Comparison of ENCODE assay signal across 1 cellular context in the genomic region with DNA sequence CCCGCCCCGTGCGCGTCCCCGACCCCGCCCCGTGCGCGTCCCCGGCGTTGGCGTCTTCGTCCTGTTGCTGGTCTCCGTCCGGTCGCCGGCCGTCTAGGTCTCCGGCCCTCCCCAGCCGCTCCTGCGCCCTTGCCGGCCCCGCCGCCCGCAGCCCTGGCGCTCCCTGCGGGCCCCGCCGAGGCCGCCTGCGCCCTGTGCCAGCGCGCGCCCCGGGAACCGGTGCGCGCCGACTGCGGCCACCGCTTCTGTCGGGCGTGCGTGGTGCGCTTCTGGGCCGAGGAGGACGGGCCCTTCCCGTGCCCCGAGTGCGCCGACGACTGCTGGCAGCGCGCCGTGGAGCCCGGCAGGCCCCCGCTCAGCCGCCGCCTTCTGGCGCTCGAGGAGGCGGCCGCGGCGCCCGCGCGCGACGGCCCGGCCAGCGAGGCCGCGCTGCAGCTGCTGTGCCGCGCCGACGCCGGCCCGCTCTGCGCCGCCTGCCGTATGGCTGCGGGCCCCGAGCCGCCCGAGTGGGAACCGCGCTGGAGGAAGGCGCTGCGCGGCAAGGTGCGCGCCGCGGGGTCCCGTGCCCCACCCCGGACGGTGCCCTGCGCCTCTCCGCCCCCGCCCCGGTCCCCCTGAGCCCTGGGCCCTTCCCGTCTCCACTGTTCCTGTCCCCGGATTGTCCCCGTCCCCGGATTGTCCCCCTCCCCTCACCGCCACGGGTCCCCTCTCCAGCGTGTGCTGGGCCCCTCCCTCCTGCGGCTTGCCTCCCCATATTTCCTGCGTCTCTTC.
TF ChIP-seq lines count a peak whose summit lies in the region.

A gene (plus strand): TSS at position 47 of the 771 bp plus-strand sequence.

TF ChIP-seq in IMR-90, 13 proteins besides CTCF, POLR2A, EP300 and RAD21 (continued from another document):
- TF ChIP-seq, protein P1, sequence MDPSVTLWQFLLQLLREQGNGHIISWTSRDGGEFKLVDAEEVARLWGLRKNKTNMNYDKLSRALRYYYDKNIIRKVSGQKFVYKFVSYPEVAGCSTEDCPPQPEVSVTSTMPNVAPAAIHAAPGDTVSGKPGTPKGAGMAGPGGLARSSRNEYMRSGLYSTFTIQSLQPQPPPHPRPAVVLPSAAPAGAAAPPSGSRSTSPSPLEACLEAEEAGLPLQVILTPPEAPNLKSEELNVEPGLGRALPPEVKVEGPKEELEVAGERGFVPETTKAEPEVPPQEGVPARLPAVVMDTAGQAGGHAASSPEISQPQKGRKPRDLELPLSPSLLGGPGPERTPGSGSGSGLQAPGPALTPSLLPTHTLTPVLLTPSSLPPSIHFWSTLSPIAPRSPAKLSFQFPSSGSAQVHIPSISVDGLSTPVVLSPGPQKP (IDR thresholded peaks at IDR 0.05; ENCODE audit: borderline replicate concordance, low read depth, low read length), result no peak
- TF ChIP-seq RFX5 (IDR thresholded peaks at IDR 0.05; ENCODE audit: low read depth, low read length), result no peak
